1 cellular context compared by ENCODE assay signal in the genomic region with DNA sequence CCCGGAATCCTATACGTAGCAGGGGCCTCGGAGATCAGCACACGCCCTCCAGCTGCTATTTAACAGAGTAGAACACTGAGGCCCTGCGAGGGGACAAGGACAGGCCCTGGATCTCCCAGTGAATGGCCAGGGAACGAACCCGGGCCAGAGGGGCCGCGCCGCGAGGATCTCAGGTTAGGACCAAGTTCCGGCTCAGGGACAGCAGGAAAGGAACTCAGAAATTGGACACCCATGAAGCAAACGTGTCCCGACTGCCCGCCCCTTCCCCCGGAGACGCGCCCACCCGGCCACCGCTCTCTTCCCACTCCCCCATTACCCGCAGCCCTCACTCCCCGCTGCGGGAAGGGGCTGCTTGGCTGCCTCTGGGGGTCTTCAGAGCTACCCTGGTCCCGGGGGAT.
TF ChIP-seq lines count a peak whose summit lies in the region.

No MANE protein-coding gene starts in this region.

TF ChIP-seq in WTC11, 78 proteins besides CTCF, POLR2A, EP300 and RAD21 (continued from another document):
- TF ChIP-seq, protein P1, sequence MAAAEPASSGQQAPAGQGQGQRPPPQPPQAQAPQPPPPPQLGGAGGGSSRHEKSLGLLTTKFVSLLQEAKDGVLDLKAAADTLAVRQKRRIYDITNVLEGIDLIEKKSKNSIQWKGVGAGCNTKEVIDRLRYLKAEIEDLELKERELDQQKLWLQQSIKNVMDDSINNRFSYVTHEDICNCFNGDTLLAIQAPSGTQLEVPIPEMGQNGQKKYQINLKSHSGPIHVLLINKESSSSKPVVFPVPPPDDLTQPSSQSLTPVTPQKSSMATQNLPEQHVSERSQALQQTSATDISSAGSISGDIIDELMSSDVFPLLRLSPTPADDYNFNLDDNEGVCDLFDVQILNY (CRISPR knock-in tag; IDR thresholded peaks at IDR 0.05), result no peak
- TF ChIP-seq ZBTB21 (CRISPR knock-in tag; IDR thresholded peaks at IDR 0.05; ENCODE audit: borderline replicate concordance) (no peak), GABPB1 (CRISPR knock-in tag; IDR thresholded peaks at IDR 0.05) (no peak)
